ENCODE assay signal across 1 cellular context in genomic region chr1:59072017-59072947, GRCh38.
TF ChIP-seq lines count a peak whose summit lies in the region.

No MANE protein-coding gene starts in this region.

TF ChIP-seq in HEK293, 187 proteins besides CTCF, POLR2A, EP300 and RAD21:
- TF ChIP-seq PRDM2 (tag by site-specific recombination; IDR thresholded peaks at IDR 0.05; ENCODE audit: borderline replicate concordance) (no peak), GLIS1 (tag by site-specific recombination; IDR thresholded peaks at IDR 0.05) (0 out of 2 replicates have a peak, but pooled peaks have one; percentile 17), ZNF433 (tag by site-specific recombination; IDR thresholded peaks at IDR 0.05; ENCODE audit: low read depth) (no peak), ZNF239 (tag by site-specific recombination; IDR thresholded peaks at IDR 0.05) (no peak)
- TF ChIP-seq, protein P1, sequence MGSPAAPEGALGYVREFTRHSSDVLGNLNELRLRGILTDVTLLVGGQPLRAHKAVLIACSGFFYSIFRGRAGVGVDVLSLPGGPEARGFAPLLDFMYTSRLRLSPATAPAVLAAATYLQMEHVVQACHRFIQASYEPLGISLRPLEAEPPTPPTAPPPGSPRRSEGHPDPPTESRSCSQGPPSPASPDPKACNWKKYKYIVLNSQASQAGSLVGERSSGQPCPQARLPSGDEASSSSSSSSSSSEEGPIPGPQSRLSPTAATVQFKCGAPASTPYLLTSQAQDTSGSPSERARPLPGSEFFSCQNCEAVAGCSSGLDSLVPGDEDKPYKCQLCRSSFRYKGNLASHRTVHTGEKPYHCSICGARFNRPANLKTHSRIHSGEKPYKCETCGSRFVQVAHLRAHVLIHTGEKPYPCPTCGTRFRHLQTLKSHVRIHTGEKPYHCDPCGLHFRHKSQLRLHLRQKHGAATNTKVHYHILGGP (tag by site-specific recombination; IDR thresholded peaks at IDR 0.05): peak; percentile 81
